ENCODE assay signal across 29 cellular contexts in the genomic region with DNA sequence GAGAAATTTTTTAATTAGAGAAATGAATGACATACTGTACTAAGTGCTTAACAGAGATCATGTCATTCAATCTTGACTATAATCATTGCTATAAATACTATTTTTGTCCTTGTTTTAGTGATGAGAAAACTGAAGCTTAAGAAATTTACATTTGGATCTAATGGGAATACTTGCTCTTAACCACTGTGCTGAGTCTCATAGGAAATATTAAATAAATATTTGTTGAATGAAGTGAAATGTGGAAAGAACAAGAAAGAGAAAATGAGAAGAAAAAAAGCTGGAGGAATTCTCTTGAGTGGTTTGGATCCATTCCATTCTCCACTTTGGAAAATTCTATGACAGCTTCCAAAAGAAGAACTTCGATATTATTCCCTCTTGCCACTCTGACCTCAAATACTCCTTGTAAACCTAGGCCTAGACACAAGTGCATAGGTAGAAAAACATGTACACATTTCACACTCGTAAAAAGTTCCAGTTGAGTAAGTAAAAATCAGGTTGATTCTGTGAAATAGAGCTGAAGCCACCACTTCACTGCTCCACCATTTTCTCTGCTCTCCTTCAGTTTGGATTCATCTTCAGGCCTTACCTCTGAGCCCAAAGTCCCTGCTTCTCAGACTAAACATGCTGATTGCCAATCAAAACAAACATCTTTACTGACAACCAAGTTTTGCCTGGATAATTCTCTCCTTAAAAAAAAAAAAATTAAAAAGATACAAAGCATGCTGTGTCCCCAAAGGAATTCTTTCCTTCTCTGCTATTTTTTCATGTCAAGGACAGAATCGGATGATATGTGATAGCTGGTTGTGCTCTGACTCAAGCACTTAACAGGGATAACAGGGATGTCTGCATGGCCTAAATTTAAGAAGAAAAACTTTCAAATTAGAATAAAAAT.
DNase-seq lines count a peak whose midpoint lies in the region; TF ChIP-seq lines count a peak whose summit lies in the region.
"Had no signal": no experiment of that assay in that cellular context is flagged by ENCODE, and none has a peak within 500 bp of the region (broad histone marks: within the 10 kb centered on the region; RNA-seq: fewer than 3 reads in every experiment).

No MANE protein-coding gene starts in this region.

- intact Hi-C loops in breast epithelium (cut with DNase I; ENCODE audit: low total_unique reads) (no loop called here), MCF 10A (cut with micrococcal nuclease) (no loop called here), esophagus muscularis mucosa (cut with DNase I) (no loop called here), thyroid gland (cut with DNase I) (no loop called here)

- H3K36me3 ChIP-seq in breast epithelium, result no peaks in the 10 kb centered on the region
- H3K36me3 ChIP-seq in esophagus muscularis mucosa, result no peaks in the 10 kb centered on the region
- no peaks in the 10 kb centered on the region for H3K36me3 ChIP-seq in thyroid gland
- H3K36me3 ChIP-seq: MG63 had no signal

- H3K27me3 Mint-ChIP-seq in MCF 10A (ENCODE audit: insufficient read depth, unreplicated experiment) (no peaks in the 10 kb centered on the region), nephron (ENCODE audit: low read depth) (peaks cover 3% of the 10 kb centered on the region)
- H3K27me3 Mint-ChIP-seq: activated CD4-positive, alpha-beta memory T cell treated with anti-CD3 and anti-CD28 coated beads, Interleukin-2, amount 10 ng/mL, durations not matched to agents 7 days and 5 days; activated naive CD8-positive, alpha-beta T cell treated with anti-CD3 and anti-CD28 coated beads, Interleukin-2, amount 10 ng/mL, durations not matched to agents 7 days and 5 days; brain; naive thymus-derived CD8-positive, alpha-beta T cell; T-helper 17 cell had no signal

- H3K36me3 Mint-ChIP-seq in MCF 10A (ENCODE audit: insufficient read depth, unreplicated experiment) (no peaks in the 10 kb centered on the region), nephron (ENCODE audit: low read depth) (no peaks in the 10 kb centered on the region)
- H3K36me3 Mint-ChIP-seq: activated naive CD8-positive, alpha-beta T cell treated with anti-CD3 and anti-CD28 coated beads, Interleukin-2, amount 10 ng/mL, durations not matched to agents 7 days and 5 days; brain; naive thymus-derived CD8-positive, alpha-beta T cell had no signal

- no peaks in the 10 kb centered on the region for H3K4me1 ChIP-seq in breast epithelium
- H3K4me1 ChIP-seq in esophagus muscularis mucosa, result peaks cover 3 to 31% (median 21%) of the 10 kb centered on the region in 4 donors
- H3K4me1 ChIP-seq in thyroid gland, result peaks cover 22 to 27% of the 10 kb centered on the region in 2 donors

- no peak overlapping the region for H3K4me3 ChIP-seq in breast epithelium
- H3K4me3 ChIP-seq in esophagus muscularis mucosa, result no peak overlapping the region
- H3K4me3 ChIP-seq in thyroid gland (replicated peaks in 1 of 3), result no peak overlapping the region
- H3K4me3 ChIP-seq: K562, MG63 had no signal

- CTCF ChIA-PET in MCF 10A (lab: Yijun Ruan, JAX), result interaction anchor here (0.7 kb wide), 1 partner anchor 1307 kb away, joined by 4 read pairs; no protein-coding TSS in a partner anchor

- no peak for TF ChIP-seq CTCF in breast epithelium (IDR thresholded peaks at IDR 0.05)
- TF ChIP-seq CTCF in MCF 10A (IDR thresholded peaks at IDR 0.05; ENCODE audit: unreplicated experiment), result no peak
- TF ChIP-seq CTCF in esophagus muscularis mucosa (IDR thresholded peaks at IDR 0.05), result no peak
- TF ChIP-seq CTCF in nephron (IDR thresholded peaks at IDR 0.05; ENCODE audit: unreplicated experiment in 3 of 3), result no peak
- no peak for TF ChIP-seq CTCF in thyroid gland (IDR thresholded peaks at IDR 0.05)

- H3K27ac ChIP-seq in breast epithelium (peak overlapping the region; percentile 54 to 80), esophagus muscularis mucosa (replicated peaks in 1 of 4) (peak overlapping the region in 3 of 4 donors; percentile 15 to 36 (median 17)), thyroid gland (peak overlapping the region; percentile 38 to 83 (median 53))
- H3K27ac ChIP-seq: 22Rv1, C4-2B had no signal

- DNase-seq in breast epithelium (ENCODE audit: low spot score in 2 of 2), result no peak
- DNase-seq in MCF 10A (ENCODE audit: unreplicated experiment), result no peak
- DNase-seq in esophagus muscularis mucosa (ENCODE audit: extremely low spot score), result no peak
- DNase-seq in thyroid gland, result no peak
- DNase-seq in activated CD4-positive, alpha-beta T cell treated with anti-CD3 and anti-CD28 coated beads for 4 hours, result no peak
- DNase-seq in OCI-M1 (lab: John Stamatoyannopoulos, UW), result no peak
- no peak for DNase-seq in NCI-H526 (lab: John Stamatoyannopoulos, UW)
- DNase-seq: activated CD4-positive, alpha-beta memory T cell treated with anti-CD3 and anti-CD28 coated beads, Interleukin-2, amount 10 ng/mL, durations not matched to agents 7 days and 5 days; activated CD8-positive, alpha-beta memory T cell treated with anti-CD3 and anti-CD28 coated beads, Interleukin-2, amount 50 U/mL, for 48 hours; activated naive CD8-positive, alpha-beta T cell treated with anti-CD3 and anti-CD28 coated beads, Interleukin-2, amount 10 ng/mL, durations not matched to agents 7 days and 5 days; DMS79; GF-D8; HCEC 1CT; left colon; MG63; naive thymus-derived CD8-positive, alpha-beta T cell; NCI-H2227 treated with DMSO at 0.1 percent for 48 hours; NCI-H69; occipital lobe; RPMI8226; small intestine; stimulated activated CD4-positive, alpha-beta T cell treated with anti-CD3 and anti-CD28 coated beads, Interleukin-2, amount 100 ng/mL, for 24 hours; T-helper 17 cell had no signal

- 44% methylated on average over 3 of the region's 3 CpGs for WGBS in esophagus muscularis mucosa
- WGBS in thyroid gland, 2 donors, result 13 to 23% methylated on average over 3 of the region's 3 CpGs

- H3K4me3 Mint-ChIP-seq in MCF 10A (ENCODE audit: unreplicated experiment) (no peak overlapping the region), nephron (no peak overlapping the region)
- H3K4me3 Mint-ChIP-seq: activated CD4-positive, alpha-beta memory T cell treated with anti-CD3 and anti-CD28 coated beads, Interleukin-2, amount 10 ng/mL, durations not matched to agents 7 days and 5 days; activated naive CD8-positive, alpha-beta T cell treated with anti-CD3 and anti-CD28 coated beads, Interleukin-2, amount 10 ng/mL, durations not matched to agents 7 days and 5 days; brain; naive thymus-derived CD8-positive, alpha-beta T cell; T-helper 17 cell had no signal

- POLR2A ChIA-PET in MCF 10A (lab: Yijun Ruan, JAX), result no interaction called here

- H3K9me3 ChIP-seq in breast epithelium (no peaks in the 10 kb centered on the region), esophagus muscularis mucosa (no peaks in the 10 kb centered on the region), thyroid gland (no peaks in the 10 kb centered on the region)
- H3K9me3 ChIP-seq: MG63 had no signal

- TF ChIP-seq POLR2A in breast epithelium (IDR thresholded peaks at IDR 0.05) (no peak), esophagus muscularis mucosa (IDR thresholded peaks at IDR 0.05; ENCODE audit: low read depth) (no peak), thyroid gland (IDR thresholded peaks at IDR 0.05) (no peak)

- no peaks in the 10 kb centered on the region for H3K27me3 ChIP-seq in breast epithelium
- H3K27me3 ChIP-seq in esophagus muscularis mucosa, result peaks cover 0 to 3% (median 0%) of the 10 kb centered on the region in 4 donors
- H3K27me3 ChIP-seq in thyroid gland, result no peaks in the 10 kb centered on the region
- H3K27me3 ChIP-seq: MG63 had no signal

- no TSS peak for BruUV-seq in MCF 10A (replicated peaks; lab: Mats Ljungman, UMichigan)

- TF ChIP-seq EP300 in esophagus muscularis mucosa (IDR thresholded peaks at IDR 0.05), result no peak

- no peak overlapping the region for H3K27ac Mint-ChIP-seq in MCF 10A (ENCODE audit: low read depth, unreplicated experiment)
- H3K27ac Mint-ChIP-seq in nephron, result peak overlapping the region; percentile 88 to 95 (median 92)
- H3K27ac Mint-ChIP-seq: activated CD4-positive, alpha-beta memory T cell treated with anti-CD3 and anti-CD28 coated beads, Interleukin-2, amount 10 ng/mL, durations not matched to agents 7 days and 5 days; activated naive CD8-positive, alpha-beta T cell treated with anti-CD3 and anti-CD28 coated beads, Interleukin-2, amount 10 ng/mL, durations not matched to agents 7 days and 5 days; activated T-helper 2 cell treated with anti-CD3 and anti-CD28 coated beads, Interferon-gamma antibody, Interleukin-2, Interleukin-4, amounts not matched to agents 10 μg/mL and 5 μg/mL and 100 μg/mL, durations not matched to agents 14 hours and 24 hours and 36 hours; naive thymus-derived CD8-positive, alpha-beta T cell; T-helper 17 cell had no signal

- H3K4me1 Mint-ChIP-seq in MCF 10A (ENCODE audit: insufficient read depth, unreplicated experiment) (no peaks in the 10 kb centered on the region), nephron (peaks cover 45% of the 10 kb centered on the region)
- H3K4me1 Mint-ChIP-seq: activated CD4-positive, alpha-beta memory T cell treated with anti-CD3 and anti-CD28 coated beads, Interleukin-2, amount 10 ng/mL, durations not matched to agents 7 days and 5 days; activated naive CD8-positive, alpha-beta T cell treated with anti-CD3 and anti-CD28 coated beads, Interleukin-2, amount 10 ng/mL, durations not matched to agents 7 days and 5 days; naive thymus-derived CD8-positive, alpha-beta T cell; T-helper 17 cell had no signal

- H3K9me3 Mint-ChIP-seq in MCF 10A (ENCODE audit: unreplicated experiment) (no peaks in the 10 kb centered on the region), nephron (peaks cover 2% of the 10 kb centered on the region)
- H3K9me3 Mint-ChIP-seq: activated CD4-positive, alpha-beta memory T cell treated with anti-CD3 and anti-CD28 coated beads, Interleukin-2, amount 10 ng/mL, durations not matched to agents 7 days and 5 days had no signal

Comparison
In these comparisons a context has a peak if more than half of its experiments do, and no peak if none do; other contexts are left out.
1. H3K27ac ChIP-seq: peak in every context shown above with its lines; median percentile 67 in breast epithelium; 53 in thyroid gland; 17 in esophagus muscularis mucosa.